Comparison of ENCODE assay signal across 16 cellular contexts in genomic region chr1:1808206-1808605, GRCh38.
"Had no signal": no experiment of that assay in that cellular context is flagged by ENCODE, and none has a peak within 500 bp of the region (broad histone marks: within the 10 kb centered on the region; RNA-seq: fewer than 3 reads in every experiment).

No MANE protein-coding gene starts in this region.

- H3K4me3 ChIP-seq: coronary artery, heart left ventricle, sigmoid colon, skin epidermis, stomach had no signal

- H3K27ac Mint-ChIP-seq: type B pancreatic cell had no signal

- H3K4me3 Mint-ChIP-seq: naive thymus-derived CD8-positive, alpha-beta T cell; type B pancreatic cell had no signal

- H3K27me3 Mint-ChIP-seq: naive thymus-derived CD8-positive, alpha-beta T cell; type B pancreatic cell had no signal

- H3K27me3 ChIP-seq: heart left ventricle, sigmoid colon, stomach had no signal

- H2AFZ ChIP-seq: parathyroid adenoma had no signal

- DNase-seq: effector CD8-positive, alpha-beta T cell; heart left ventricle; hippocampal formation; kidney glomerular epithelial cell; mesendoderm; naive thymus-derived CD8-positive, alpha-beta T cell; sigmoid colon; stimulated activated CD4-positive, alpha-beta T cell treated with anti-CD3 and anti-CD28 coated beads, Interleukin-12 subunit alpha, Interleukin-12 subunit beta, amount 100 ng/mL, for 4 hours; stimulated activated naive CD4-positive, alpha-beta T cell; stomach; substantia nigra had no signal

- H3K4me1 ChIP-seq: parathyroid adenoma, sigmoid colon had no signal

- H3K9me3 ChIP-seq: heart left ventricle, sigmoid colon, stomach had no signal

- H3K9me3 Mint-ChIP-seq: naive thymus-derived CD8-positive, alpha-beta T cell; type B pancreatic cell had no signal

- ATAC-seq: esophagus mucosa; heart left ventricle; naive thymus-derived CD8-positive, alpha-beta T cell had no signal

- H3K27ac ChIP-seq: coronary artery, heart left ventricle, parathyroid adenoma, sigmoid colon, stomach had no signal
